8 cellular contexts compared by ENCODE assay signal in genomic region chr2:37324536-37324785, GRCh38. TPM values are rescaled to one million over a fixed set of nuclear protein-coding genes. Genes with fewer than 3 reads are reported as not detected.
DNase-seq lines count a peak whose midpoint lies in the region; ATAC-seq, FAIRE-seq and TF ChIP-seq lines count a peak whose summit lies in the region.

No MANE protein-coding gene starts in this region.

- peak in 1 of 2 donors; percentile 49 for TF ChIP-seq POLR2A in heart left ventricle (IDR thresholded peaks at IDR 0.05)

- H3K4me1 ChIP-seq in heart left ventricle, result peaks cover 6 to 51% (median 25%) of the 10 kb centered on the region in 12 donors

- ATAC-seq in heart left ventricle, result peak in 1 of 4 donors; percentile 68
- no peak for ATAC-seq in sciatic nerve
- ATAC-seq in HG03565 (IDR thresholded peaks at IDR 0.05; ENCODE audit: unreplicated experiment), result no peak

- POLR2A ChIA-PET in HEK293T (lab: Yijun Ruan, JAX), result interaction anchor here (1.0 to 2.0 kb wide), 4 partner anchors 9 to 52 kb away, joined by 3 to 5 read pairs (median 4); no protein-coding TSS in a partner anchor

- H3K27ac ChIP-seq in C4-2B (peak overlapping the region; percentile 62), heart left ventricle (peak overlapping the region; percentile 52 to 93 (median 89))

- H3K27me3 ChIP-seq in heart left ventricle, result no peaks in the 10 kb centered on the region

- CTCF ChIA-PET in HEK293T (lab: Yijun Ruan, JAX), result interaction anchor here (1.1 kb wide), 1 partner anchor 72 kb away, joined by 3 read pairs; no protein-coding TSS in a partner anchor

- intact Hi-C loops in heart left ventricle (cut with DNase I), result loop anchor here in 1 of 10 donors (5.0 kb wide), 1 partner anchor 82 kb away; no protein-coding TSS in a partner anchor
- intact Hi-C loops in sciatic nerve (cut with DNase I), result no loop called here

- peak overlapping the region; percentile 66 to 95 (median 84) for H3K4me3 ChIP-seq in heart left ventricle

- TF ChIP-seq CTCF in C4-2B (conservative IDR thresholded peaks at IDR 0.05) (no peak; the same call in 1 of the 2 replicates), heart left ventricle (IDR thresholded peaks at IDR 0.05) (peak in 4 of 12 donors; percentile 4 to 43 (median 22))

- WGBS in heart left ventricle, 4 donors, result 0 to 1% methylated on average over 33 of the region's 33 CpGs; no CpG with 5 or more reads in 2 of the 4 donors

- FAIRE-seq in GM19239 (lab: Jason Lieb, UNC), result no peak

- H3K9me3 ChIP-seq in heart left ventricle, result no peaks in the 10 kb centered on the region

- DNase-seq in HEK293T (ENCODE audit: extremely low spot score) (no peak), heart left ventricle (peak; percentile 86 to 91 (median 88)), sciatic nerve (ENCODE audit: low spot score) (peak; percentile 91), GM19239 (ENCODE audit: insufficient read length, low spot score) (no peak), AG20443 (ENCODE audit: low spot score) (no peak)
- peak; percentile 49 for DNase-seq in activated CD8-positive, alpha-beta memory T cell treated with anti-CD3 and anti-CD28 coated beads, Interleukin-2, amount 50 U/mL, for 1 hour (ENCODE audit: extremely low read depth)

- no peaks in the 10 kb centered on the region for H3K36me3 ChIP-seq in heart left ventricle

TF ChIP-seq in HEK293T, 16 proteins besides CTCF, POLR2A, EP300 and RAD21:
- TF ChIP-seq L3MBTL2 (conservative IDR thresholded peaks at IDR 0.05) (peak; percentile 57; the same call in 1 of the 2 replicates), ARNT (IDR thresholded peaks at IDR 0.05) (no peak)

RNA-seq across cellular contexts. Expression of gene PRKD3, which starts 0.2 kb away (rescaled TPM):
- total RNA-seq in heart left ventricle (10 to 100 TPM in 8 of 9 donors, 1 to 10 TPM in 1; 9.6 to 24.5 (median 12.5) TPM), sciatic nerve (57.2 TPM)
- 1 to 10 TPM; 3.4 to 7.6 TPM for polyA plus RNA-seq in heart left ventricle

RNA-seq across cellular contexts. Expression of gene QPCT, which starts 20.0 kb away (rescaled TPM):
- total RNA-seq in heart left ventricle (1 to 10 TPM; 1.5 to 7.2 (median 2.8) TPM), sciatic nerve (4.8 TPM)
- 1 to 10 TPM; 1.3 to 4.0 TPM for polyA plus RNA-seq in heart left ventricle

Comparison
In these comparisons a context has a peak if more than half of its experiments do, and no peak if none do; other contexts are left out.
1. DNase-seq: peak in activated CD8-positive, alpha-beta memory T cell treated with anti-CD3 and anti-CD28 coated beads, Interleukin-2, amount 50 U/mL, for 1 hour (single experiment), heart left ventricle (5 of 5) and sciatic nerve (single experiment); none in HEK293T (single experiment), GM19239 (single experiment) and AG20443 (single experiment).